13 cellular contexts compared by ENCODE assay signal in genomic region chr5:76737131-76737556, GRCh38. TPM values are rescaled to one million over a fixed set of nuclear protein-coding genes. Genes with fewer than 3 reads are reported as not detected.
A peak's percentile ranks its signal among the peaks of the same experiment; 100 is the strongest.
DNase-seq lines count a peak whose midpoint lies in the region; ATAC-seq, FAIRE-seq and TF ChIP-seq lines count a peak whose summit lies in the region.
"Had no signal": no experiment of that assay in that cellular context is flagged by ENCODE, and none has a peak within 500 bp of the region (broad histone marks: within the 10 kb centered on the region; RNA-seq: fewer than 3 reads in every experiment).

No MANE protein-coding gene starts in this region.

- no peak for TF ChIP-seq CTCF in GM12864 (IDR thresholded peaks at IDR 0.05; ENCODE audit: low read depth, low read length, missing control alignments)
- no peak for TF ChIP-seq CTCF in fibroblast of villous mesenchyme (IDR thresholded peaks at IDR 0.05; ENCODE audit: insufficient read depth, low read depth, low read length)
- no peak for TF ChIP-seq CTCF in D721Med (IDR thresholded peaks at IDR 0.05; ENCODE audit: insufficient read depth, missing control alignments)

- H3K4me3 ChIP-seq in GM12864 (ENCODE audit: low read depth, low read length) (no peak overlapping the region), fibroblast of villous mesenchyme (ENCODE audit: low read depth, low read length) (no peak overlapping the region)
- H3K4me3 ChIP-seq: upper lobe of left lung had no signal

- ATAC-seq in GM19351 (IDR thresholded peaks at IDR 0.05; ENCODE audit: unreplicated experiment), result peak; percentile 24
- ATAC-seq: left lobe of liver had no signal

- no peak for FAIRE-seq in D721Med (lab: Jason Lieb, UNC)

- DNase-seq in GM12864 (ENCODE audit: low read depth), result peak; percentile 56
- peak; percentile 33 for DNase-seq in OCI-M1 (lab: John Stamatoyannopoulos, UW)
- DNase-seq in fibroblast of villous mesenchyme (ENCODE audit: low read depth), result peak; percentile 37
- no peak for DNase-seq in HCEC 1CT
- no peak for DNase-seq in NCI-H774 (lab: John Stamatoyannopoulos, UW)
- DNase-seq in EL, result no peak
- no peak for DNase-seq in D721Med (ENCODE audit: insufficient read length, low spot score)
- DNase-seq: cerebellar nuclear complex, foreskin melanocyte, NCI-H524 treated with DMSO at 0.1 percent for 48 hours, upper lobe of left lung had no signal

RNA-seq across cellular contexts. Expression of gene F2R, which starts 21.2 kb away (rescaled TPM):
- 117 and 144 TPM in 2 replicates for total RNA-seq in fibroblast of villous mesenchyme

Comparison
In these comparisons a context has a peak if more than half of its experiments do, and no peak if none do; other contexts are left out.
1. DNase-seq: peak in GM12864 (single experiment), OCI-M1 (single experiment) and fibroblast of villous mesenchyme (single experiment); none in HCEC 1CT (single experiment), NCI-H774 (single experiment), EL (single experiment) and D721Med (single experiment).